ENCODE assay signal across 9 cellular contexts in genomic region chr1:221840511-221841243, GRCh38.
A peak's percentile ranks its signal among the peaks of the same experiment; 100 is the strongest.
DNase-seq lines count a peak whose midpoint lies in the region; ATAC-seq and TF ChIP-seq lines count a peak whose summit lies in the region.
"Had no signal": no experiment of that assay in that cellular context is flagged by ENCODE, and none has a peak within 500 bp of the region (broad histone marks: within the 10 kb centered on the region; RNA-seq: fewer than 3 reads in every experiment).

No MANE protein-coding gene starts in this region.

- WGBS in esophagus squamous epithelium, 2 donors: 72 to 73% methylated on average over 5 of the region's 5 CpGs

- H3K4me3 ChIP-seq in esophagus squamous epithelium (no peak overlapping the region), subcutaneous abdominal adipose tissue (ENCODE audit: low read depth in 1 of 5, low read length in 5 of 5) (no peak overlapping the region)

- intact Hi-C loops in esophagus squamous epithelium (cut with DNase I): no loop called here
- intact Hi-C loops in activated CD4-positive, alpha-beta T cell treated with anti-CD3 and anti-CD28 coated beads for 36 hours (cut with DNase I, micrococcal nuclease): loop anchor here (1.0 kb wide), 2 partner anchors 11 to 46 kb away; no protein-coding TSS in a partner anchor
- intact Hi-C loops in activated naive CD4-positive, alpha-beta T cell treated with anti-CD3 and anti-CD28 coated beads for 36 hours (cut with micrococcal nuclease): loop anchor here (1.0 kb wide), 6 partner anchors 46 to 401 kb away; partner anchors contain the start of gene DUSP10

- H3K4me1 ChIP-seq in esophagus squamous epithelium (peaks cover 12 to 37% (median 14%) of the 10 kb centered on the region in 3 donors), subcutaneous abdominal adipose tissue (ENCODE audit: control insufficient read depth in 5 of 5, insufficient read depth in 5 of 5, low read length in 5 of 5) (peaks cover 5 to 24% (median 16%) of the 10 kb centered on the region in 5 donors)

- ATAC-seq in HG03442 (IDR thresholded peaks at IDR 0.05; ENCODE audit: unreplicated experiment): peak; percentile 30
- no peak for ATAC-seq in activated CD4-positive, alpha-beta T cell treated with anti-CD3 and anti-CD28 coated beads for 36 hours

- no peak for TF ChIP-seq POLR2A in esophagus squamous epithelium (IDR thresholded peaks at IDR 0.05)

- POLR2A ChIA-PET in activated CD4-positive, alpha-beta T cell treated with anti-CD3 and anti-CD28 coated beads for 36 hours (lab: Charles Lee): interaction anchor here (0.6 kb wide), 1 partner anchor 37 kb away, joined by 4 read pairs; no protein-coding TSS in a partner anchor

- H3K4me3 Mint-ChIP-seq in activated naive CD4-positive, alpha-beta T cell treated with anti-CD3 and anti-CD28 coated beads, Interleukin-2, amount 50 U/mL, for 24 hours: no peak overlapping the region
- no peak overlapping the region for H3K4me3 Mint-ChIP-seq in activated CD4-positive, alpha-beta T cell treated with anti-CD3 and anti-CD28 coated beads for 36 hours
- H3K4me3 Mint-ChIP-seq in activated naive CD4-positive, alpha-beta T cell treated with anti-CD3 and anti-CD28 coated beads for 36 hours: no peak overlapping the region

- CTCF ChIA-PET in activated CD4-positive, alpha-beta T cell treated with anti-CD3 and anti-CD28 coated beads for 36 hours (lab: Charles Lee): interaction anchor here (1.9 kb wide), 1 partner anchor 11 kb away, joined by 6 read pairs; no protein-coding TSS in a partner anchor
- CTCF ChIA-PET in activated naive CD4-positive, alpha-beta T cell treated with anti-CD3 and anti-CD28 coated beads for 36 hours (lab: Charles Lee): interaction anchor here (0.9 kb wide), 1 partner anchor 64 kb away, joined by 3 read pairs; no protein-coding TSS in a partner anchor

- no peaks in the 10 kb centered on the region for H3K27me3 ChIP-seq in esophagus squamous epithelium
- H3K27me3 ChIP-seq in subcutaneous abdominal adipose tissue (ENCODE audit: control insufficient read depth in 5 of 5, insufficient read depth in 4 of 5, low read length in 5 of 5): no peaks in the 10 kb centered on the region

- H3K36me3 ChIP-seq in esophagus squamous epithelium (no peaks in the 10 kb centered on the region), subcutaneous abdominal adipose tissue (ENCODE audit: control insufficient read depth in 5 of 5, insufficient read depth in 5 of 5, low read length in 5 of 5) (no peaks in the 10 kb centered on the region)

- H3K9me3 Mint-ChIP-seq in activated naive CD4-positive, alpha-beta T cell treated with anti-CD3 and anti-CD28 coated beads, Interleukin-2, amount 50 U/mL, for 24 hours: no peaks in the 10 kb centered on the region
- H3K9me3 Mint-ChIP-seq in activated CD4-positive, alpha-beta T cell treated with anti-CD3 and anti-CD28 coated beads for 36 hours (ENCODE audit: low read depth): no peaks in the 10 kb centered on the region
- no peaks in the 10 kb centered on the region for H3K9me3 Mint-ChIP-seq in activated naive CD4-positive, alpha-beta T cell treated with anti-CD3 and anti-CD28 coated beads for 36 hours
- H3K9me3 Mint-ChIP-seq: CD4-positive, alpha-beta memory T cell had no signal

- H3K36me3 Mint-ChIP-seq in activated naive CD4-positive, alpha-beta T cell treated with anti-CD3 and anti-CD28 coated beads, Interleukin-2, amount 50 U/mL, for 24 hours: no peaks in the 10 kb centered on the region
- H3K36me3 Mint-ChIP-seq in activated CD4-positive, alpha-beta T cell treated with anti-CD3 and anti-CD28 coated beads for 36 hours (ENCODE audit: low read depth): no peaks in the 10 kb centered on the region
- H3K36me3 Mint-ChIP-seq in activated naive CD4-positive, alpha-beta T cell treated with anti-CD3 and anti-CD28 coated beads for 36 hours (ENCODE audit: low read depth): no peaks in the 10 kb centered on the region
- H3K36me3 Mint-ChIP-seq: CD4-positive, alpha-beta memory T cell had no signal

- no peak for DNase-seq in activated naive CD4-positive, alpha-beta T cell (lab: John Stamatoyannopoulos, UW)
- DNase-seq in esophagus squamous epithelium (lab: John Stamatoyannopoulos, UW): no peak
- no peak for DNase-seq in stimulated activated CD4-positive, alpha-beta T cell treated with anti-CD3 and anti-CD28 coated beads, Interleukin-2, amount 100 ng/mL, for 48 hours
- no peak for DNase-seq in activated CD4-positive, alpha-beta T cell treated with anti-CD3 and anti-CD28 coated beads for 36 hours
- DNase-seq in activated naive CD4-positive, alpha-beta T cell treated with anti-CD3 and anti-CD28 coated beads for 36 hours: no peak

- no peak for TF ChIP-seq CTCF in esophagus squamous epithelium (IDR thresholded peaks at IDR 0.05)

- peaks cover 33% of the 10 kb centered on the region for H3K4me1 Mint-ChIP-seq in activated naive CD4-positive, alpha-beta T cell treated with anti-CD3 and anti-CD28 coated beads, Interleukin-2, amount 50 U/mL, for 24 hours
- H3K4me1 Mint-ChIP-seq in activated CD4-positive, alpha-beta T cell treated with anti-CD3 and anti-CD28 coated beads for 36 hours: peaks cover 38% of the 10 kb centered on the region
- peaks cover 35% of the 10 kb centered on the region for H3K4me1 Mint-ChIP-seq in activated naive CD4-positive, alpha-beta T cell treated with anti-CD3 and anti-CD28 coated beads for 36 hours (ENCODE audit: low read depth)

- H3K9ac ChIP-seq in subcutaneous abdominal adipose tissue (ENCODE audit: low read length in 5 of 5): peak overlapping the region in 2 of 5 donors; percentile 10 to 21

- H3K27ac ChIP-seq in esophagus squamous epithelium: peak overlapping the region; percentile 49 to 74 (median 68)
- H3K27ac ChIP-seq in subcutaneous abdominal adipose tissue (ENCODE audit: low read depth, low read length): peak overlapping the region; percentile 84

- H3K9me3 ChIP-seq in esophagus squamous epithelium: no peaks in the 10 kb centered on the region
- H3K9me3 ChIP-seq in subcutaneous abdominal adipose tissue (ENCODE audit: control insufficient read depth in 5 of 5, low read length in 5 of 5): no peaks in the 10 kb centered on the region

- peaks cover 4% of the 10 kb centered on the region for H3K27me3 Mint-ChIP-seq in activated naive CD4-positive, alpha-beta T cell treated with anti-CD3 and anti-CD28 coated beads, Interleukin-2, amount 50 U/mL, for 24 hours
- peaks cover 6% of the 10 kb centered on the region for H3K27me3 Mint-ChIP-seq in activated CD4-positive, alpha-beta T cell treated with anti-CD3 and anti-CD28 coated beads for 36 hours
- H3K27me3 Mint-ChIP-seq in activated naive CD4-positive, alpha-beta T cell treated with anti-CD3 and anti-CD28 coated beads for 36 hours (ENCODE audit: low read depth): peaks cover 5% of the 10 kb centered on the region
- H3K27me3 Mint-ChIP-seq: CD4-positive, alpha-beta memory T cell had no signal

- peak overlapping the region; percentile 93 for H3K27ac Mint-ChIP-seq in activated naive CD4-positive, alpha-beta T cell treated with anti-CD3 and anti-CD28 coated beads, Interleukin-2, amount 50 U/mL, for 24 hours
- no peak overlapping the region for H3K27ac Mint-ChIP-seq in activated CD4-positive, alpha-beta T cell treated with anti-CD3 and anti-CD28 coated beads for 36 hours
- H3K27ac Mint-ChIP-seq in activated naive CD4-positive, alpha-beta T cell treated with anti-CD3 and anti-CD28 coated beads for 36 hours: no peak overlapping the region
